In the genomic region with DNA sequence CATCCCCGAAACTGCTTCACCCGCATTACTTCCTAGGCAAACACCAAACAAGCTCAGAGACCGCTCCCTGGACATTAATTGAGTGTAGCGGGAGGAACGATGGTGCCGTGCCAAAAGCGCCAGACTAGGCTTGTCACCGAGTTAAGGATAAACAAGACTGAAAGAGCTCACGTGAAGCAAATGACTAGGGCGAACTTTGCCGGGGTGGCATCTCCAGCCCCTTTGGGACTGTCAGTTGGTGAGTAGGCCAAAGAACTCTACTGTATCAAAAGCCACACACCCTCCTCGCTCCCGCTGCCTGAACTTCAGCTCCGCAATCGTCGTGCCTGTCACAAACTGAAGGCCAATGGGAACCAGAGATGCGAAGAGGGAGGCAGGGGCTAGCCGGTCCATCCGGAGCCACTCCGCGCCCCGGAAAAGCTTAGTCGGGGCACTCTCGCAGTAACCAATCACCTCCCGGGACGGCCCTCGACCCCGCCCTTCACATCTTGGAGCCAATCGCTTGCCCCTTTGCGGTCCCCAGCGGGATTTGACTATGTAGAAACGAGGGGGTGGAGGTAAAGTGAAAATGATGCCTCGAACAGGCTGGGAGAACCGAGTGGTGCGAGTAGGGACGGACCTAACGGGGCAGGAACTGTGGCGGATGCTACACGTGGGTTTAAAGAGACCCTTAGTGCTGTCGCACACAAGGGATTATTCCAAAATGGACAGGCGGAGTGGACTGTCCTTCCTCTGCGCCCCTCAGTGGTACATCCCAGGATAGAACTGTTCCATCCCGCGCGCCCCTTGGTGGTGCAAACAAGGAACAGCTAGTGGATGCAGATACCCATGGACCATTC, we compare ENCODE assay signal across 8 cellular contexts. TPM values are rescaled to one million over a fixed set of nuclear protein-coding genes. Genes with fewer than 3 reads are reported as not detected.
DNase-seq lines count a peak whose midpoint lies in the region; ATAC-seq and TF ChIP-seq lines count a peak whose summit lies in the region.

No MANE protein-coding gene starts in this region.

- peaks cover 0 to 1% of the 10 kb centered on the region in 2 donors for H3K27me3 Mint-ChIP-seq in CD4-positive, alpha-beta memory T cell
- H3K27me3 Mint-ChIP-seq in activated CD8-positive, alpha-beta T cell treated with anti-CD3 and anti-CD28 coated beads for 36 hours = no peaks in the 10 kb centered on the region

- intact Hi-C loops in CD4-positive, alpha-beta memory T cell (cut with micrococcal nuclease) = loop anchor here (2.0 to 5.0 kb wide), 4 partner anchors 97 to 1383 kb away; no protein-coding TSS in a partner anchor
- intact Hi-C loops in activated CD8-positive, alpha-beta T cell treated with anti-CD3 and anti-CD28 coated beads for 36 hours (cut with micrococcal nuclease) = no loop called here
- intact Hi-C loops in lower lobe of right lung (cut with DNase I) = no loop called here

- H3K27me3 ChIP-seq in CD4-positive, alpha-beta memory T cell (ENCODE audit: insufficient read depth, low read length) = no peaks in the 10 kb centered on the region
- no peaks in the 10 kb centered on the region for H3K27me3 ChIP-seq in ectodermal cell (ENCODE audit: control insufficient read depth, insufficient read depth, low read length, poor library complexity, severe bottlenecking)
- H3K27me3 ChIP-seq in lower lobe of right lung (ENCODE audit: low read depth) = no peaks in the 10 kb centered on the region

- H3K4me1 ChIP-seq in CD4-positive, alpha-beta memory T cell (ENCODE audit: insufficient read depth, low read length) = peaks cover 18% of the 10 kb centered on the region
- H3K4me1 ChIP-seq in ectodermal cell (ENCODE audit: control insufficient read depth, insufficient read depth, low read length) = no peaks in the 10 kb centered on the region
- peaks cover 12% of the 10 kb centered on the region for H3K4me1 ChIP-seq in lower lobe of right lung

- no peaks in the 10 kb centered on the region for H3K9me3 Mint-ChIP-seq in CD4-positive, alpha-beta memory T cell
- H3K9me3 Mint-ChIP-seq in activated CD8-positive, alpha-beta T cell treated with anti-CD3 and anti-CD28 coated beads for 36 hours = no peaks in the 10 kb centered on the region

- peaks cover 0 to 3% of the 10 kb centered on the region in 2 donors for H3K36me3 Mint-ChIP-seq in CD4-positive, alpha-beta memory T cell
- H3K36me3 Mint-ChIP-seq in activated CD8-positive, alpha-beta T cell treated with anti-CD3 and anti-CD28 coated beads for 36 hours (ENCODE audit: low read depth) = no peaks in the 10 kb centered on the region

- no peaks in the 10 kb centered on the region for H3K36me3 ChIP-seq in CD4-positive, alpha-beta memory T cell (ENCODE audit: insufficient read depth, low read length)
- H3K36me3 ChIP-seq in ectodermal cell (ENCODE audit: control insufficient read depth, insufficient read depth, low read length) (no peaks in the 10 kb centered on the region), lower lobe of right lung (no peaks in the 10 kb centered on the region)

- peak overlapping the region; percentile 77 for H3K27ac ChIP-seq in CD4-positive, alpha-beta memory T cell (ENCODE audit: low read depth, low read length)
- H3K27ac ChIP-seq in ectodermal cell (ENCODE audit: insufficient read depth, low read depth, low read length, poor library complexity, severe bottlenecking) (peak overlapping the region; percentile 84), lower lobe of right lung (peak overlapping the region; percentile 91)

- DNase-seq in CD4-positive, alpha-beta memory T cell = peak; percentile 90 to 94 (median 93)
- DNase-seq in HK-2 (ENCODE audit: unreplicated experiment) (peak; percentile 92), NCI-H82 treated with DMSO at 0.1 percent for 48 hours (lab: John Stamatoyannopoulos, UW; ENCODE audit: unreplicated experiment) (peak; percentile 91), lower lobe of right lung (peak; percentile 94)
- DNase-seq in activated CD8-positive, alpha-beta T cell treated with anti-CD3 and anti-CD28 coated beads for 36 hours = peak; percentile 94
- peak; percentile 79 to 90 (median 88) for DNase-seq in stimulated activated CD4-positive, alpha-beta T cell treated with anti-CD3 and anti-CD28 coated beads, TNF-alpha, amount 100 ng/mL, for 24 hours (ENCODE audit: low read depth in 3 of 3)

- H3K9me3 ChIP-seq in CD4-positive, alpha-beta memory T cell (ENCODE audit: control insufficient read depth in 1 of 2, low read length in 2 of 2) = no peaks in the 10 kb centered on the region
- H3K9me3 ChIP-seq in ectodermal cell (ENCODE audit: control insufficient read depth, low read length) = no peaks in the 10 kb centered on the region
- H3K9me3 ChIP-seq in lower lobe of right lung = no peaks in the 10 kb centered on the region

- peak; percentile 63 for TF ChIP-seq CTCF in activated CD8-positive, alpha-beta T cell treated with anti-CD3 and anti-CD28 coated beads for 36 hours (IDR thresholded peaks at IDR 0.05)
- TF ChIP-seq CTCF in lower lobe of right lung (IDR thresholded peaks at IDR 0.05) = peak; percentile 65

- CTCF ChIA-PET in CD4-positive, alpha-beta memory T cell (lab: Charles Lee; ENCODE audit: partially characterized antibody) = interaction anchor here (1.0 to 1.8 kb wide), 7 partner anchors 72 to 732 kb away, joined by 3 to 6 read pairs (median 4); a partner anchor contains a TSS
- CTCF ChIA-PET in activated CD8-positive, alpha-beta T cell treated with anti-CD3 and anti-CD28 coated beads for 36 hours (lab: Charles Lee) = interaction anchor here (0.9 kb wide), 2 partner anchors 18 to 244 kb away, joined by 3 to 4 read pairs; no protein-coding TSS in a partner anchor

- H3K4me3 ChIP-seq in CD4-positive, alpha-beta memory T cell (ENCODE audit: low read length in 2 of 2) = peak overlapping the region; percentile 81 to 89
- H3K4me3 ChIP-seq in ectodermal cell (ENCODE audit: insufficient read depth, low read depth, low read length) = peak overlapping the region; percentile 67
- H3K4me3 ChIP-seq in lower lobe of right lung = peak overlapping the region; percentile 63

- POLR2A ChIA-PET in CD4-positive, alpha-beta memory T cell (lab: Charles Lee; ENCODE audit: partially characterized antibody) = interaction anchor here (1.0 to 2.9 kb wide), 7 partner anchors 8 to 734 kb away, joined by 3 to 12 read pairs (median 5); a partner anchor contains a TSS
- POLR2A ChIA-PET in activated CD8-positive, alpha-beta T cell treated with anti-CD3 and anti-CD28 coated beads for 36 hours (lab: Charles Lee) = interaction anchor here (0.8 to 0.9 kb wide), 2 partner anchors 8 to 14 kb away, joined by 3 read pairs; no protein-coding TSS in a partner anchor

- H3K27ac Mint-ChIP-seq in CD4-positive, alpha-beta memory T cell = peak overlapping the region; percentile 95 to 100 (median 99)
- H3K27ac Mint-ChIP-seq in activated CD8-positive, alpha-beta T cell treated with anti-CD3 and anti-CD28 coated beads for 36 hours = peak overlapping the region; percentile 100

- peak overlapping the region; percentile 89 to 99 (median 94) for H3K4me3 Mint-ChIP-seq in CD4-positive, alpha-beta memory T cell
- peak overlapping the region; percentile 93 for H3K4me3 Mint-ChIP-seq in activated CD8-positive, alpha-beta T cell treated with anti-CD3 and anti-CD28 coated beads for 36 hours

- 1% methylated on average over 45 of the region's 45 CpGs for WGBS in ectodermal cell, 2 experiments

- ATAC-seq in GM19452 (IDR thresholded peaks at IDR 0.05; ENCODE audit: unreplicated experiment) (peak; percentile 98), lower lobe of right lung (peak; percentile 99)
- ATAC-seq in activated CD8-positive, alpha-beta T cell treated with anti-CD3 and anti-CD28 coated beads for 36 hours = peak; percentile 97

- peaks cover 9 to 28% (median 16%) of the 10 kb centered on the region in 4 donors for H3K4me1 Mint-ChIP-seq in CD4-positive, alpha-beta memory T cell
- peaks cover 14% of the 10 kb centered on the region for H3K4me1 Mint-ChIP-seq in activated CD8-positive, alpha-beta T cell treated with anti-CD3 and anti-CD28 coated beads for 36 hours (ENCODE audit: low read depth)

RNA-seq across cellular contexts. Expression of a gene that starts 37.0 kb away (rescaled TPM):
- 10 to 100 TPM; 16.6 to 17.3 TPM for total RNA-seq in CD4-positive, alpha-beta memory T cell
- polyA plus RNA-seq in CD4-positive, alpha-beta memory T cell = 1 to 10 TPM; 3.2 to 3.8 TPM
- total RNA-seq in activated CD8-positive, alpha-beta T cell treated with anti-CD3 and anti-CD28 coated beads for 36 hours = 10 to 100 TPM; 20.6 to 21.0 TPM
- polyA plus RNA-seq in ectodermal cell (2013, experiment 1 of 4) = 21.7 TPM
- polyA plus RNA-seq in ectodermal cell (2013, experiment 2 of 4) = 26.7 TPM
- polyA plus RNA-seq in ectodermal cell (2013, experiment 3 of 4) = 14.9 TPM
- 21.0 TPM for polyA plus RNA-seq in ectodermal cell (2013, experiment 4 of 4)
- total RNA-seq in lower lobe of right lung = 20.6 TPM

RNA-seq across cellular contexts. Expression of a gene that starts 53.2 kb away (rescaled TPM):
- not detected for total RNA-seq in CD4-positive, alpha-beta memory T cell
- not detected for polyA plus RNA-seq in CD4-positive, alpha-beta memory T cell
- total RNA-seq in activated CD8-positive, alpha-beta T cell treated with anti-CD3 and anti-CD28 coated beads for 36 hours = under 1 TPM; 0.36 to 0.70 TPM
- 19.5 TPM for polyA plus RNA-seq in ectodermal cell (2013, experiment 1 of 4)
- polyA plus RNA-seq in ectodermal cell (2013, experiment 2 of 4) = 25.5 TPM
- polyA plus RNA-seq in ectodermal cell (2013, experiment 3 of 4) = 14.6 TPM
- polyA plus RNA-seq in ectodermal cell (2013, experiment 4 of 4) = 19.7 TPM
- total RNA-seq in lower lobe of right lung = 0.56 TPM

Comparison
In these comparisons a context has a peak if more than half of its experiments do, and no peak if none do; other contexts are left out.
1. Peak in every context shown above with its lines: DNase-seq, ATAC-seq, H3K4me3 ChIP-seq and H3K27ac ChIP-seq.